In the genomic region with DNA sequence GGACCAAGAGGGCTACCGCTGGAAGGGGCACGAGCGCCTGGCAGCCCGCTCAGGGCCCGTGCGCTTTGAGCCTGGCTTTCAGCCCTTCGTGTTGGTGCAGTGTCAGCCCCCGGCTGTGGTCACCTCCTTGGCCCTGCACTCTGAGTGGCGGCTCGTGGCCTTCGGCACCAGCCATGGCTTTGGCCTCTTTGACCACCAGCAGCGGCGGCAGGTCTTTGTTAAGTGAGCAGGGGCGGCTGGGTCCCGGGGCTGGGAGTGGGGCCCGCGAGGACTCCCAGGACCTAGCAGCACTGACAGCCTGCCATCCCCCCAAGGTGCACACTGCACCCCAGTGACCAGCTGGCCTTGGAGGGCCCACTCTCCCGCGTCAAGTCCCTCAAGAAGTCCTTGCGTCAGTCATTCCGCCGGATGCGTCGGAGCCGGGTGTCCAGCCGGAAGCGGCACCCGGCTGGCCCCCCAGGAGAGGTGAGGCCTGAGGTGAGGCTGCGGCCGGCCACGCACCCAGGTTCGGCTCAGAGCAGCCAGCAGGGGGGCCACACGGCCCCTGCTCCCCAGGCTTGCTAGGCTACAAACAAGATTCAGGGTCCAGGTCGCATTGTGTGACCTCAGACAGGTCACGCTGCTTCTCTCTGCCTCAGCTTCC, we compare ENCODE assay signal across 18 cellular contexts. TPM values are rescaled to one million over a fixed set of nuclear protein-coding genes. Genes with fewer than 3 reads are reported as not detected.
A peak's percentile ranks its signal among the peaks of the same experiment; 100 is the strongest.
DNase-seq lines count a peak whose midpoint lies in the region; ATAC-seq and TF ChIP-seq lines count a peak whose summit lies in the region.
"Had no signal": no experiment of that assay in that cellular context is flagged by ENCODE, and none has a peak within 500 bp of the region (broad histone marks: within the 10 kb centered on the region; RNA-seq: fewer than 3 reads in every experiment).

No MANE protein-coding gene starts in this region.

- peak overlapping the region; percentile 75 to 95 (median 91) for H3K27ac ChIP-seq in BLaER1 treated with 17β-estradiol and CSF1 and Interleukin-3, amounts not matched to agents 10 nM and 100 nM
- H3K27ac ChIP-seq in OCI-LY3 (ENCODE audit: low read length), result peak overlapping the region; percentile 72; the same call in 1 of the 2 replicates
- no peak overlapping the region for H3K27ac ChIP-seq in sigmoid colon
- H3K27ac ChIP-seq: SK-N-MC had no signal

- TF ChIP-seq CTCF in OCI-LY3 (IDR thresholded peaks at IDR 0.05; ENCODE audit: low read depth, low read length) (no peak), sigmoid colon (IDR thresholded peaks at IDR 0.05) (no peak)

- H3K4me3 ChIP-seq in BLaER1 treated with 17β-estradiol and CSF1 and Interleukin-3, amounts not matched to agents 10 nM and 100 nM, result no peak overlapping the region
- H3K4me3 ChIP-seq in OCI-LY3 (ENCODE audit: low read length) (peak overlapping the region; percentile 75; the same call in 1 of the 2 replicates), sigmoid colon (no peak overlapping the region)
- H3K4me3 ChIP-seq: A549, HAP-1, SK-N-MC had no signal

- no peak for ATAC-seq in GM21576 (IDR thresholded peaks at IDR 0.05; ENCODE audit: unreplicated experiment)
- ATAC-seq: Right ventricle myocardium inferior had no signal

- peaks cover 0 to 22% (median 7%) of the 10 kb centered on the region in 11 experiments; a peak in 7 of 22 replicates for H3K36me3 ChIP-seq in BLaER1 treated with 17β-estradiol and CSF1 and Interleukin-3, amounts not matched to agents 10 nM and 100 nM
- no peaks in the 10 kb centered on the region for H3K36me3 ChIP-seq in OCI-LY3 (replicated peaks; ENCODE audit: low read depth, low read length)
- no peaks in the 10 kb centered on the region for H3K36me3 ChIP-seq in sigmoid colon
- H3K36me3 ChIP-seq: HAP-1 had no signal

- H3K79me2 ChIP-seq in OCI-LY3 (ENCODE audit: low read length), result peaks cover 4% of the 10 kb centered on the region; the same call in 1 of the 2 replicates

- no peak for TF ChIP-seq EP300 in sigmoid colon (IDR thresholded peaks at IDR 0.05)

- no peaks in the 10 kb centered on the region for H3K9me3 ChIP-seq in BLaER1 treated with 17β-estradiol and CSF1 and Interleukin-3, amounts not matched to agents 10 nM and 100 nM (replicated peaks in 1 of 11)
- H3K9me3 ChIP-seq in OCI-LY3 (ENCODE audit: insufficient read depth, low read length) (no peaks in the 10 kb centered on the region), sigmoid colon (no peaks in the 10 kb centered on the region)
- H3K9me3 ChIP-seq: A549, HAP-1 had no signal

- no peaks in the 10 kb centered on the region for H3K27me3 ChIP-seq in BLaER1 treated with 17β-estradiol and CSF1 and Interleukin-3, amounts not matched to agents 10 nM and 100 nM
- H3K27me3 ChIP-seq in OCI-LY3 (ENCODE audit: low read depth, low read length) (no peaks in the 10 kb centered on the region), sigmoid colon (no peaks in the 10 kb centered on the region)

- DNase-seq in islet precursor cell (peak; percentile 54), sigmoid colon (peak; percentile 57), NCI-H146 treated with DMSO at 0.1 percent for 48 hours (lab: John Stamatoyannopoulos, UW; ENCODE audit: unreplicated experiment) (no peak), dedifferentiated amniotic fluid mesenchymal stem cell (ENCODE audit: extremely low spot score) (no peak)
- no peak for DNase-seq in activated CD8-positive, alpha-beta memory T cell treated with anti-CD3 and anti-CD28 coated beads, Interleukin-2, amount 50 U/mL, for 48 hours
- DNase-seq: COR-L47, DMS153, KBM-7, NCI-H1436 treated with DMSO at 0.1 percent for 48 hours, NCI-H510A treated with DMSO at 0.1 percent for 48 hours, NCI-H82 had no signal

- no peak overlapping the region for H2AFZ ChIP-seq in OCI-LY3 (ENCODE audit: low read depth, low read length)

- peak overlapping the region; percentile 61 to 81 (median 76) for H3K9ac ChIP-seq in BLaER1 treated with 17β-estradiol and CSF1 and Interleukin-3, amounts not matched to agents 10 nM and 100 nM
- H3K9ac ChIP-seq in OCI-LY3 (ENCODE audit: low read length), result peak overlapping the region; percentile 79; the same call in 1 of the 2 replicates

- H3K4me2 ChIP-seq in BLaER1 treated with 17β-estradiol and CSF1 and Interleukin-3, amounts not matched to agents 10 nM and 100 nM, result peak overlapping the region; percentile 73 to 92 (median 84)
- peak overlapping the region; percentile 86 for H3K4me2 ChIP-seq in OCI-LY3 (ENCODE audit: low read length)
- H3K4me2 ChIP-seq: A549 had no signal

- WGBS in sigmoid colon, 2 donors, result 93 to 94% methylated on average over 35 of the region's 35 CpGs

- H3K4me1 ChIP-seq in BLaER1 treated with 17β-estradiol and CSF1 and Interleukin-3, amounts not matched to agents 10 nM and 100 nM, result peaks cover 49 to 65% (median 61%) of the 10 kb centered on the region in 10 experiments
- H3K4me1 ChIP-seq in OCI-LY3 (ENCODE audit: low read length), result peaks cover 27% of the 10 kb centered on the region
- H3K4me1 ChIP-seq in sigmoid colon, result no peaks in the 10 kb centered on the region
- H3K4me1 ChIP-seq: HAP-1 had no signal

- TF ChIP-seq POLR2A in sigmoid colon (IDR thresholded peaks at IDR 0.05), result no peak

- intact Hi-C loops in sigmoid colon (cut with DNase I), result no loop called here

- no peaks in the 10 kb centered on the region for H4K20me1 ChIP-seq in BLaER1 treated with 17β-estradiol and CSF1 and Interleukin-3, amounts not matched to agents 10 nM and 100 nM
- H4K20me1 ChIP-seq in OCI-LY3 (ENCODE audit: insufficient read depth, low read length), result no peaks in the 10 kb centered on the region

RNA-seq across cellular contexts. Expression of a gene that starts 17.4 kb away (rescaled TPM):
- total RNA-seq in sigmoid colon, result 100 to 1,000 TPM in 1 of 4 donors, 10 to 100 TPM in 3; 33.1 to 117 (median 52.0) TPM
- polyA plus RNA-seq in sigmoid colon, result 100 to 1,000 TPM; 212 to 460 (median 250) TPM

RNA-seq across cellular contexts. Expression of a gene that starts 44.7 kb away (rescaled TPM):
- 1 to 10 TPM; 1.4 to 5.0 (median 3.4) TPM for total RNA-seq in sigmoid colon
- polyA plus RNA-seq in sigmoid colon, result 100 to 1,000 TPM; 197 to 299 (median 294) TPM

RNA-seq across cellular contexts. Expression of a gene that starts 53.8 kb away (rescaled TPM):
- 10 to 100 TPM; 11.1 to 25.3 (median 21.3) TPM for total RNA-seq in sigmoid colon
- 10 to 100 TPM; 32.4 to 43.7 (median 35.6) TPM for polyA plus RNA-seq in sigmoid colon

RNA-seq across cellular contexts. Expression of a gene that starts 54.8 kb away (rescaled TPM):
- 10 to 100 TPM in 3 of 4 donors, 1 to 10 TPM in 1; 10.0 to 14.7 (median 10.2) TPM for total RNA-seq in sigmoid colon
- polyA plus RNA-seq in sigmoid colon, result 10 to 100 TPM in 1 of 3 donors, 1 to 10 TPM in 2; 4.8 to 12.9 (median 7.4) TPM

Comparison
In these comparisons a context has a peak if more than half of its experiments do, and no peak if none do; other contexts are left out.
1. H3K27ac ChIP-seq: peak in BLaER1 treated with 17β-estradiol and CSF1 and Interleukin-3, amounts not matched to agents 10 nM and 100 nM (11 of 11) and OCI-LY3 (single experiment); none in sigmoid colon (0 of 4).
2. DNase-seq: peak in islet precursor cell (single experiment) and sigmoid colon (single experiment); none in NCI-H146 treated with DMSO at 0.1 percent for 48 hours (single experiment), dedifferentiated amniotic fluid mesenchymal stem cell (single experiment) and activated CD8-positive, alpha-beta memory T cell treated with anti-CD3 and anti-CD28 coated beads, Interleukin-2, amount 50 U/mL, for 48 hours (single experiment).